ENCODE assay signal across 8 cellular contexts in genomic region chr9:131503626-131504465, GRCh38. TPM values are rescaled to one million over a fixed set of nuclear protein-coding genes. Genes with fewer than 3 reads are reported as not detected.
DNase-seq lines count a peak whose midpoint lies in the region; ATAC-seq, FAIRE-seq and TF ChIP-seq lines count a peak whose summit lies in the region.

No MANE protein-coding gene starts in this region.

- 57% methylated on average over 30 of the region's 32 CpGs for WGBS in A549 (ENCODE audit: missing lambda C conversion rate)

- no peaks in the 10 kb centered on the region for H3K9me3 ChIP-seq in A549

- no peak for FAIRE-seq in A549 (lab: Jason Lieb, UNC)

- DNase-seq in A549 (ENCODE audit: low read depth in 1 of 2, low spot score in 1 of 2) (peak; percentile 18 to 31), GOT3 (lab: John Stamatoyannopoulos, UW) (peak; percentile 24), T follicular helper cell (ENCODE audit: low read depth) (peak; percentile 20), astrocyte of the cerebellum (ENCODE audit: low read depth) (no peak), kidney tubule cell (ENCODE audit: low spot score) (peak; percentile 68), NCI-H2196 treated with DMSO at 0.1 percent for 48 hours (lab: John Stamatoyannopoulos, UW; ENCODE audit: unreplicated experiment) (no peak), COR-L47 (lab: John Stamatoyannopoulos, UW) (no peak)
- DNase-seq in stimulated activated CD4-positive, alpha-beta T cell treated with anti-CD3 and anti-CD28 coated beads, TNF-alpha, amount 100 ng/mL, for 1 hour (ENCODE audit: low read depth in 3 of 3, low spot score in 1 of 3), result peak in 2 of 3 donors; percentile 22 to 24

- H3K4me2 ChIP-seq in A549, result peak overlapping the region; percentile 81

- peaks cover 10% of the 10 kb centered on the region; the same call in 2 of the 3 replicates for H3K4me1 ChIP-seq in A549

- TF ChIP-seq RAD21 in A549 (conservative IDR thresholded peaks at IDR 0.05 in 1 of 2, IDR thresholded peaks at IDR 0.05 in 1 of 2), result no peak

- CTCF ChIA-PET in A549 (lab: Yijun Ruan, JAX), result interaction anchor here (0.6 to 2.0 kb wide), 8 partner anchors 14 to 245 kb away, joined by 3 to 7 read pairs (median 5); partner anchors contain the start of gene RAPGEF1

- TF ChIP-seq POLR2A in A549 (IDR thresholded peaks at IDR 0.05; ENCODE audit: low read length), result no peak

- TF ChIP-seq CTCF in A549 (IDR thresholded peaks at IDR 0.05), result no peak
- peak; percentile 10 for TF ChIP-seq CTCF in astrocyte of the cerebellum (IDR thresholded peaks at IDR 0.05; ENCODE audit: low read depth, low read length, missing control alignments)

- POLR2A ChIA-PET in A549 (lab: Yijun Ruan, JAX), result no interaction called here

- H3K4me3 ChIP-seq in A549 (peak overlapping the region; percentile 68), astrocyte of the cerebellum (ENCODE audit: low read depth, low read length) (peak overlapping the region; percentile 87)

- no peak for TF ChIP-seq EP300 in A549 (IDR thresholded peaks at IDR 0.05)

- ATAC-seq in A549, result peak; percentile 16 to 29

- in situ Hi-C loops in astrocyte of the cerebellum (cut with HindIII; ENCODE audit: low sequenced_read_pairs), result no loop called here

- peak overlapping the region; percentile 81 to 94; a peak in 5 of 6 replicates for H3K27ac ChIP-seq in A549

TF ChIP-seq in A549, 52 proteins besides CTCF, POLR2A, EP300 and RAD21:
- TF ChIP-seq REST (IDR thresholded peaks at IDR 0.05) (no peak), EHF (CRISPR knock-in tag; IDR thresholded peaks at IDR 0.05) (no peak), MAZ (IDR thresholded peaks at IDR 0.05; ENCODE audit: borderline replicate concordance, low read depth, low read length) (no peak), ZC3H11A (IDR thresholded peaks at IDR 0.05) (no peak), CBX2 (IDR thresholded peaks at IDR 0.05; ENCODE audit: borderline replicate concordance, low read depth) (no peak), EHMT2 (IDR thresholded peaks at IDR 0.05; ENCODE audit: low read depth) (no peak), PHF8 (IDR thresholded peaks at IDR 0.05; ENCODE audit: borderline replicate concordance, low read depth) (no peak), HMGXB4 (CRISPR knock-in tag; IDR thresholded peaks at IDR 0.05; ENCODE audit: borderline replicate concordance) (no peak), TP53 (CRISPR knock-in tag; IDR thresholded peaks at IDR 0.05) (no peak), HES2 (IDR thresholded peaks at IDR 0.05) (no peak), NPAS2 (CRISPR knock-in tag; IDR thresholded peaks at IDR 0.05; ENCODE audit: borderline replicate concordance) (no peak), ELK1 (IDR thresholded peaks at IDR 0.05; ENCODE audit: low read depth, low read length) (no peak), CBX8 (IDR thresholded peaks at IDR 0.05) (no peak), POLR2AphosphoS2 (conservative IDR thresholded peaks at IDR 0.05; ENCODE audit: low read length) (no peak), HEYL (CRISPR knock-in tag; IDR thresholded peaks at IDR 0.05) (no peak), BCL3 (IDR thresholded peaks at IDR 0.05) (no peak), HDAC2 (IDR thresholded peaks at IDR 0.05) (no peak), PBX3 (IDR thresholded peaks at IDR 0.05) (no peak), BHLHE40 (IDR thresholded peaks at IDR 0.05; ENCODE audit: low read depth, low read length) (no peak)

RNA-seq across cellular contexts. Expression of gene POMT1, which starts 1.1 kb away (rescaled TPM):
- polyA plus RNA-seq in A549 (2011; rRNA removed) (16.5 and 19.2 TPM in 2 replicates), A549 (2017; fragmentation: RNase III; extraction: RNeasy Plus Mini Kit Qiagen cat#74134 plus additional on column Dnase treatment) (17.7 to 19.9 TPM (median 18.4 TPM) in 3 replicates)
- polyA plus RNA-seq in A549 (2012; cell fraction: cytosol; rRNA removed), result 18.1 and 20.0 TPM in 2 replicates
- 110 and 115 TPM in 2 replicates for polyA plus RNA-seq in A549 (2012; cell fraction: nucleus; rRNA removed)
- 13.8 and 14.7 TPM in 2 replicates for polyA minus RNA-seq in A549 (2011; rRNA and poly(A)+ RNA removed)

RNA-seq across cellular contexts. Expression of gene UCK1, which starts 27.2 kb away (rescaled TPM):
- polyA plus RNA-seq in A549 (2011; rRNA removed), result 18.0 and 19.7 TPM in 2 replicates
- polyA plus RNA-seq in A549 (2012; cell fraction: cytosol; rRNA removed), result 24.8 and 26.0 TPM in 2 replicates
- polyA plus RNA-seq in A549 (2012; cell fraction: nucleus; rRNA removed), result 31.3 and 34.6 TPM in 2 replicates
- polyA plus RNA-seq in A549 (2017; fragmentation: RNase III; extraction: RNeasy Plus Mini Kit Qiagen cat#74134 plus additional on column Dnase treatment), result 24.6 to 26.5 TPM (median 24.6 TPM) in 3 replicates
- polyA minus RNA-seq in A549 (2011; rRNA and poly(A)+ RNA removed), result 12.6 and 14.3 TPM in 2 replicates

RNA-seq across cellular contexts. Expression of gene PRRT1B, which starts 41.5 kb away (rescaled TPM):
- polyA plus RNA-seq in A549 (2011; rRNA removed) (0.79 and 1.1 TPM in 2 replicates), A549 (2017; fragmentation: RNase III; extraction: RNeasy Plus Mini Kit Qiagen cat#74134 plus additional on column Dnase treatment) (0.63 to 0.96 TPM (median 0.80 TPM) in 3 replicates)
- 2.9 and 5.3 TPM in 2 replicates for polyA plus RNA-seq in A549 (2012; cell fraction: cytosol; rRNA removed)
- 4.7 and 5.7 TPM in 2 replicates for polyA plus RNA-seq in A549 (2012; cell fraction: nucleus; rRNA removed)
- 0.66 and 1.3 TPM in 2 replicates for polyA minus RNA-seq in A549 (2011; rRNA and poly(A)+ RNA removed)

Comparison
In these comparisons a context has a peak if more than half of its experiments do, and no peak if none do; other contexts are left out.
1. DNase-seq: peak in A549 (2 of 2), GOT3 (single experiment), T follicular helper cell (single experiment), kidney tubule cell (single experiment) and stimulated activated CD4-positive, alpha-beta T cell treated with anti-CD3 and anti-CD28 coated beads, TNF-alpha, amount 100 ng/mL, for 1 hour (2 of 3); none in astrocyte of the cerebellum (single experiment), NCI-H2196 treated with DMSO at 0.1 percent for 48 hours (single experiment) and COR-L47 (single experiment).